13 cellular contexts compared by ENCODE assay signal in genomic region chr12:109592905-109593272, GRCh38.
"Had no signal": no experiment of that assay in that cellular context is flagged by ENCODE, and none has a peak within 500 bp of the region (broad histone marks: within the 10 kb centered on the region; RNA-seq: fewer than 3 reads in every experiment).

No MANE protein-coding gene starts in this region.

- H3K4me3 Mint-ChIP-seq: activated CD8-positive, alpha-beta memory T cell treated with anti-CD3 and anti-CD28 coated beads, Interleukin-2, amount 10 ng/mL, durations not matched to agents 7 days and 5 days; activated naive CD8-positive, alpha-beta T cell treated with anti-CD3 and anti-CD28 coated beads, Interleukin-2, amount 10 ng/mL, durations not matched to agents 7 days and 5 days; activated T-cell treated with anti-CD3 and anti-CD28 coated beads, Interleukin-2, amount 50 U/mL, for 4 hours; nephron; stimulated activated naive CD8-positive, alpha-beta T cell treated with anti-CD3 and anti-CD28 coated beads, Interleukin-15, Interleukin-2, amounts not matched to agents 100 ng/mL and 50 ng/mL, for 24 hours had no signal

- H3K27me3 Mint-ChIP-seq: activated CD8-positive, alpha-beta memory T cell treated with anti-CD3 and anti-CD28 coated beads, Interleukin-2, amount 10 ng/mL, durations not matched to agents 7 days and 5 days; activated naive CD8-positive, alpha-beta T cell treated with anti-CD3 and anti-CD28 coated beads, Interleukin-2, amount 10 ng/mL, durations not matched to agents 7 days and 5 days; stimulated activated naive CD8-positive, alpha-beta T cell treated with anti-CD3 and anti-CD28 coated beads, Interleukin-15, Interleukin-2, amounts not matched to agents 100 ng/mL and 50 ng/mL, for 24 hours had no signal

- H3K27ac ChIP-seq: testis, upper lobe of right lung had no signal

- H3K27me3 ChIP-seq: testis, upper lobe of right lung had no signal

- H3K4me3 ChIP-seq: testis, upper lobe of right lung had no signal

- DNase-seq: activated CD4-positive, alpha-beta T cell treated with anti-CD3 and anti-CD28 coated beads for 1 hour; activated CD4-positive, alpha-beta T cell treated with anti-CD3 and anti-CD28 coated beads, Interleukin-2, amount 50 U/mL, for 48 hours; activated CD8-positive, alpha-beta memory T cell treated with anti-CD3 and anti-CD28 coated beads, Interleukin-2, amount 10 ng/mL, durations not matched to agents 7 days and 5 days; activated gamma-delta T cell; activated naive CD8-positive, alpha-beta T cell treated with anti-CD3 and anti-CD28 coated beads, Interleukin-2, amount 10 ng/mL, durations not matched to agents 7 days and 5 days; activated T-cell treated with anti-CD3 and anti-CD28 coated beads, Interleukin-2, amount 50 U/mL, for 4 hours; mesenchymal stem cell; stimulated activated CD4-positive, alpha-beta T cell treated with anti-CD3 and anti-CD28 coated beads, Interleukin-15, amount 100 ng/mL, for 24 hours; stimulated activated CD4-positive, alpha-beta T cell treated with anti-CD3 and anti-CD28 coated beads, Interleukin-4, amount 100 ng/mL, for 24 hours; testis; upper lobe of right lung had no signal

- H3K27ac Mint-ChIP-seq: activated CD8-positive, alpha-beta memory T cell treated with anti-CD3 and anti-CD28 coated beads, Interleukin-2, amount 10 ng/mL, durations not matched to agents 7 days and 5 days; activated naive CD8-positive, alpha-beta T cell treated with anti-CD3 and anti-CD28 coated beads, Interleukin-2, amount 10 ng/mL, durations not matched to agents 7 days and 5 days; stimulated activated naive CD8-positive, alpha-beta T cell treated with anti-CD3 and anti-CD28 coated beads, Interleukin-15, Interleukin-2, amounts not matched to agents 100 ng/mL and 50 ng/mL, for 24 hours had no signal

- H3K9me3 Mint-ChIP-seq: activated naive CD8-positive, alpha-beta T cell treated with anti-CD3 and anti-CD28 coated beads, Interleukin-2, amount 10 ng/mL, durations not matched to agents 7 days and 5 days; activated T-cell treated with anti-CD3 and anti-CD28 coated beads, Interleukin-2, amount 50 U/mL, for 4 hours; nephron; stimulated activated naive CD8-positive, alpha-beta T cell treated with anti-CD3 and anti-CD28 coated beads, Interleukin-15, Interleukin-2, amounts not matched to agents 100 ng/mL and 50 ng/mL, for 24 hours had no signal

- H3K9me3 ChIP-seq: testis, upper lobe of right lung had no signal
